ENCODE assay signal across 9 cellular contexts in the genomic region with DNA sequence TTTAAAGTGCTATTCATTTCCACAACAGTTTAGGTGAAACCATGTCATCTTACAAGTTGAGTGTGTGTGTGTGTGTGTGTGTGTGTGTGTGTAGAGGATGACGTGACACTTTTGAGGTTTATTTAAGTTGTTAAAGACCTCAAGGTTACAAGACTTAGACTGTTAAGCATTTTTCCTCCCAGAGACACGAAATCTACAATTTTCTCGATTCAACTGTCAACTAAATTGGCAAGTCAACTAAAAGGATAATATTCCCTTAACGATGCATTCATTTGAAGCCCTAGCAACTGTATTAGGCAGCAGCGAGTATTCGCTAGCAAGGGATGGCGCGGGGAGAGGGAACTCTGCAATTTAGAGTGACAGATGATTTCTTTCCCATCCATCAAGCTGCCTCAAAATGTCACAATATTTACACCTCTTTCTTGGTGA. TPM values are rescaled to one million over a fixed set of nuclear protein-coding genes. Genes with fewer than 3 reads are reported as not detected.
DNase-seq lines count a peak whose midpoint lies in the region; ATAC-seq and TF ChIP-seq lines count a peak whose summit lies in the region.
"Had no signal": no experiment of that assay in that cellular context is flagged by ENCODE, and none has a peak within 500 bp of the region (broad histone marks: within the 10 kb centered on the region; RNA-seq: fewer than 3 reads in every experiment).

No MANE protein-coding gene starts in this region.

- H3K18ac ChIP-seq in neuronal stem cell (ENCODE audit: low read length) = no peak overlapping the region

- no peaks in the 10 kb centered on the region for H3K9me3 ChIP-seq in neuronal stem cell (replicated peaks in 1 of 2; ENCODE audit: control insufficient read depth in 2 of 2, insufficient read depth in 1 of 2, low read depth in 1 of 2, low read length in 2 of 2)
- H3K9me3 ChIP-seq in colonic mucosa = no peaks in the 10 kb centered on the region

- H3K27me3 ChIP-seq in GM23338 (ENCODE audit: insufficient read depth) (peaks cover 28% of the 10 kb centered on the region), neuronal stem cell (ENCODE audit: control insufficient read depth in 3 of 3, insufficient read depth in 3 of 3, low read depth in 1 of 3, low read length in 3 of 3) (peaks cover 10 to 40% (median 28%) of the 10 kb centered on the region in 3 experiments), colonic mucosa (peaks cover 56% of the 10 kb centered on the region)

- H2BK15ac ChIP-seq in neuronal stem cell (ENCODE audit: low read length) = no peak overlapping the region

- H3K27ac Mint-ChIP-seq in GM23338 = peak overlapping the region; percentile 100
- no peak overlapping the region for H3K27ac Mint-ChIP-seq in naive thymus-derived CD8-positive, alpha-beta T cell
- H3K27ac Mint-ChIP-seq: activated B cell treated with CpG ODN at 0.5 μM for 24 hours; stimulated activated memory B cell treated with anti-CD40 and anti-IgM and Interleukin-4, amounts not matched to agents 10 μg/mL and 1 μg/mL and 100 μg/mL, for 72 hours had no signal

- no peaks in the 10 kb centered on the region for H3K9me2 ChIP-seq in GM23338 (ENCODE audit: insufficient read depth)

- no peak overlapping the region for H3K14ac ChIP-seq in neuronal stem cell (ENCODE audit: low read length)

- peak overlapping the region; percentile 82 for H3K4me3 ChIP-seq in GM23338
- peak overlapping the region; percentile 52 for H3K4me3 ChIP-seq in epithelial cell of esophagus (ENCODE audit: low read length)
- peak overlapping the region; percentile 59 for H3K4me3 ChIP-seq in neuronal stem cell (ENCODE audit: low read length in 2 of 2)
- H3K4me3 ChIP-seq in colonic mucosa = no peak overlapping the region

- DNase-seq in GM23338 (ENCODE audit: low spot score) = peak; percentile 70
- peak; percentile 46 for DNase-seq in NCI-H774 (lab: John Stamatoyannopoulos, UW)
- DNase-seq in epithelial cell of esophagus (ENCODE audit: low read depth) = no peak
- no peak for DNase-seq in neuronal stem cell (ENCODE audit: low spot score)
- DNase-seq in naive thymus-derived CD8-positive, alpha-beta T cell = no peak
- DNase-seq in colonic mucosa = no peak
- DNase-seq: activated B cell treated with CpG ODN at 0.5 μM for 24 hours had no signal

- H3K9ac ChIP-seq in neuronal stem cell (ENCODE audit: low read depth, low read length, poor library complexity) (no peak overlapping the region), colonic mucosa (ENCODE audit: low read depth in 2 of 2, low read length in 2 of 2) (no peak overlapping the region)

- no peak overlapping the region for H2BK5ac ChIP-seq in neuronal stem cell (ENCODE audit: low read length)

- ATAC-seq in GM23338 (no peak), HG02981 (IDR thresholded peaks at IDR 0.05; ENCODE audit: unreplicated experiment) (no peak)
- ATAC-seq in naive thymus-derived CD8-positive, alpha-beta T cell = no peak
- ATAC-seq: stimulated activated memory B cell treated with anti-CD40 and anti-IgM and Interleukin-4, amounts not matched to agents 10 μg/mL and 1 μg/mL and 100 μg/mL, for 72 hours had no signal

- H3K27me3 Mint-ChIP-seq in GM23338 (ENCODE audit: insufficient read depth, low read depth, poor library complexity) = peaks cover 37% of the 10 kb centered on the region
- H3K27me3 Mint-ChIP-seq in naive thymus-derived CD8-positive, alpha-beta T cell = peaks cover 41 to 88% (median 50%) of the 10 kb centered on the region in 5 donors

- peak overlapping the region; percentile 95 for H3K4me3 Mint-ChIP-seq in GM23338
- H3K4me3 Mint-ChIP-seq in naive thymus-derived CD8-positive, alpha-beta T cell = peak overlapping the region in 1 of 10 donors; percentile 2
- H3K4me3 Mint-ChIP-seq: activated B cell treated with CpG ODN at 0.5 μM for 24 hours; stimulated activated memory B cell treated with anti-CD40 and anti-IgM and Interleukin-4, amounts not matched to agents 10 μg/mL and 1 μg/mL and 100 μg/mL, for 72 hours had no signal

- H3K9me3 Mint-ChIP-seq in GM23338 = no peaks in the 10 kb centered on the region; the same call in 2 of the 3 replicates
- peaks cover 0 to 29% (median 22%) of the 10 kb centered on the region in 9 donors for H3K9me3 Mint-ChIP-seq in naive thymus-derived CD8-positive, alpha-beta T cell
- H3K9me3 Mint-ChIP-seq: stimulated activated memory B cell treated with anti-CD40 and anti-IgM and Interleukin-4, amounts not matched to agents 10 μg/mL and 1 μg/mL and 100 μg/mL, for 72 hours had no signal

- no peaks in the 10 kb centered on the region for H3K79me1 ChIP-seq in neuronal stem cell (ENCODE audit: low read depth, low read length)

- peak overlapping the region; percentile 86 for H3K27ac ChIP-seq in GM23338 (ENCODE audit: low read depth)
- peak overlapping the region; percentile 16 for H3K27ac ChIP-seq in neuronal stem cell (replicated peaks; ENCODE audit: low read length)
- no peak overlapping the region for H3K27ac ChIP-seq in colonic mucosa

- WGBS in neuronal stem cell (ENCODE audit: extremely low coverage in 2 of 2, insufficient read length in 2 of 2, insufficient replicate concordance in 1 of 2), 2 donors = no CpG with 5 or more reads among the region's 8 CpGs

- TF ChIP-seq CTCF in GM23338 (conservative IDR thresholded peaks at IDR 0.05; ENCODE audit: low read depth in 2 of 2) (no peak), epithelial cell of esophagus (IDR thresholded peaks at IDR 0.05; ENCODE audit: insufficient read depth, low read depth, low read length, missing control alignments) (no peak), colonic mucosa (IDR thresholded peaks at IDR 0.05) (no peak)

- H2AK5ac ChIP-seq in neuronal stem cell (ENCODE audit: low read depth, low read length) = no peak overlapping the region

- no peak overlapping the region for H2BK120ac ChIP-seq in neuronal stem cell (ENCODE audit: low read depth, low read length)

- H3K36me3 ChIP-seq in GM23338 (ENCODE audit: insufficient read depth) (no peaks in the 10 kb centered on the region), neuronal stem cell (replicated peaks in 1 of 2; ENCODE audit: control insufficient read depth in 2 of 2, insufficient read depth in 2 of 2, low read length in 2 of 2) (no peaks in the 10 kb centered on the region), colonic mucosa (no peaks in the 10 kb centered on the region)

- H2AFZ ChIP-seq in GM23338 (no peak overlapping the region), neuronal stem cell (ENCODE audit: low read length) (peak overlapping the region; percentile 93)

- H2BK12ac ChIP-seq in neuronal stem cell (ENCODE audit: low read length) = no peak overlapping the region

- H4K91ac ChIP-seq in neuronal stem cell (ENCODE audit: low read depth, low read length, poor library complexity) = no peak overlapping the region

- POLR2A ChIA-PET in naive thymus-derived CD8-positive, alpha-beta T cell (lab: Charles Lee) = no interaction called here

- H3K4me1 Mint-ChIP-seq in GM23338 = peaks cover 31% of the 10 kb centered on the region
- peaks cover 0 to 23% (median 8%) of the 10 kb centered on the region in 4 donors for H3K4me1 Mint-ChIP-seq in naive thymus-derived CD8-positive, alpha-beta T cell
- H3K4me1 Mint-ChIP-seq: stimulated activated memory B cell treated with anti-CD40 and anti-IgM and Interleukin-4, amounts not matched to agents 10 μg/mL and 1 μg/mL and 100 μg/mL, for 72 hours had no signal

- no peak overlapping the region for H4K8ac ChIP-seq in neuronal stem cell (ENCODE audit: low read depth, low read length)

- H3K4me1 ChIP-seq in GM23338 (ENCODE audit: insufficient read depth) = peaks cover 24% of the 10 kb centered on the region
- H3K4me1 ChIP-seq in neuronal stem cell (ENCODE audit: control insufficient read depth in 2 of 2, insufficient read depth in 1 of 2, low read depth in 1 of 2, low read length in 2 of 2) = peaks cover under 1 to 5% of the 10 kb centered on the region in 2 donors
- no peaks in the 10 kb centered on the region for H3K4me1 ChIP-seq in colonic mucosa

- H3K79me2 ChIP-seq in GM23338 (replicated peaks; ENCODE audit: insufficient read depth) = no peaks in the 10 kb centered on the region

- H3K4me2 ChIP-seq in GM23338 = peak overlapping the region; percentile 82
- peak overlapping the region; percentile 55 for H3K4me2 ChIP-seq in neuronal stem cell (ENCODE audit: insufficient read depth, low read length, poor library complexity, severe bottlenecking)

- intact Hi-C loops in colonic mucosa (cut with DNase I) = no loop called here

- H3K36me3 Mint-ChIP-seq in GM23338 (ENCODE audit: low read depth) = no peaks in the 10 kb centered on the region
- peaks cover 2 to 19% (median 16%) of the 10 kb centered on the region in 3 donors for H3K36me3 Mint-ChIP-seq in naive thymus-derived CD8-positive, alpha-beta T cell
- H3K36me3 Mint-ChIP-seq: stimulated activated memory B cell treated with anti-CD40 and anti-IgM and Interleukin-4, amounts not matched to agents 10 μg/mL and 1 μg/mL and 100 μg/mL, for 72 hours had no signal

- peaks cover 13% of the 10 kb centered on the region; the same call in 1 of the 2 replicates for H3F3A ChIP-seq in GM23338 (replicated peaks; ENCODE audit: low read depth)

- H3K4ac ChIP-seq in neuronal stem cell (ENCODE audit: low read length) = no peak overlapping the region

- no peaks in the 10 kb centered on the region for H4K20me1 ChIP-seq in GM23338 (replicated peaks; ENCODE audit: insufficient read depth)

- H3K23ac ChIP-seq in neuronal stem cell (ENCODE audit: low read depth, low read length, poor library complexity) = no peak overlapping the region

RNA-seq across cellular contexts. Expression of a gene that starts 17.6 kb away (rescaled TPM):
- total RNA-seq in GM23338 (2014; rRNA removed; shearing (Covaris generic)) = 5.1 and 6.8 TPM in 2 replicates
- polyA plus RNA-seq in GM23338 (2016; fragmentation: Nextera tagmentation; extraction: Ambion mirVana) = 4.2 and 5.2 TPM in 2 replicates
- 1.4 TPM for polyA plus RNA-seq in neuronal stem cell (2013, experiment 1 of 2)
- polyA plus RNA-seq in neuronal stem cell (2013, experiment 2 of 2) = 1.3 TPM
- not detected for total RNA-seq in naive thymus-derived CD8-positive, alpha-beta T cell
- under 1 TPM in 2 of 3 donors, not detected in 1; 0.04 to 0.06 TPM for polyA plus RNA-seq in naive thymus-derived CD8-positive, alpha-beta T cell
- under 1 TPM; 0.10 to 0.40 TPM for total RNA-seq in colonic mucosa
- total RNA-seq: activated B cell treated with CpG ODN at 0.5 μM for 24 hours had no signal

Comparison
In these comparisons a context has a peak if more than half of its experiments do, and no peak if none do; other contexts are left out.
1. DNase-seq: peak in GM23338 (single experiment) and NCI-H774 (single experiment); none in epithelial cell of esophagus (single experiment), neuronal stem cell (single experiment), naive thymus-derived CD8-positive, alpha-beta T cell (0 of 10) and colonic mucosa (single experiment).